39 cellular contexts compared by ENCODE assay signal in genomic region chr2:24957976-24958375, GRCh38.
"Had no signal": no experiment of that assay in that cellular context is flagged by ENCODE, and none has a peak within 500 bp of the region (broad histone marks: within the 10 kb centered on the region; RNA-seq: fewer than 3 reads in every experiment).

No MANE protein-coding gene starts in this region.

- ATAC-seq: activated CD4-positive, alpha-beta T cell treated with anti-CD3 and anti-CD28 coated beads for 36 hours; activated CD4-positive, CD25-positive, alpha-beta regulatory T cell treated with anti-CD3 and anti-CD28 coated beads, Interleukin-2, amount 50 U/mL, for 24 hours; activated CD8-positive, alpha-beta T cell treated with anti-CD3 and anti-CD28 coated beads for 36 hours; activated naive CD8-positive, alpha-beta T cell treated with anti-CD3 and anti-CD28 coated beads, Interleukin-2, amount 50 U/mL, for 24 hours; activated T-cell treated with anti-CD3 and anti-CD28 coated beads, Interleukin-2, amount 50 U/mL, for 4 hours; activated T-cell treated with anti-CD3 and anti-CD28 coated beads, Interleukin-2, amount 50 U/mL, for 72 hours; WTC11 had no signal

- H3K4me1 Mint-ChIP-seq: activated CD4-positive, alpha-beta T cell treated with anti-CD3 and anti-CD28 coated beads, Interleukin-2, amount 10 ng/mL, durations not matched to agents 7 days and 5 days; activated naive CD4-positive, alpha-beta T cell treated with anti-CD3 and anti-CD28 coated beads, Interleukin-2, amount 10 ng/mL, durations not matched to agents 7 days and 5 days; brain had no signal

- H3K27me3 ChIP-seq: ascending aorta, cardiac muscle cell had no signal

- DNase-seq: activated CD4-positive, alpha-beta memory T cell treated with anti-CD3 and anti-CD28 coated beads for 36 hours; activated CD4-positive, alpha-beta T cell treated with anti-CD3 and anti-CD28 coated beads for 1 hour; activated CD4-positive, alpha-beta T cell treated with anti-CD3 and anti-CD28 coated beads for 36 hours; activated CD4-positive, alpha-beta T cell treated with anti-CD3 and anti-CD28 coated beads for 48 hours; activated CD4-positive, alpha-beta T cell treated with anti-CD3 and anti-CD28 coated beads, Interleukin-2, amount 10 ng/mL, durations not matched to agents 7 days and 5 days; activated CD4-positive, CD25-positive, alpha-beta regulatory T cell; activated CD8-positive, alpha-beta memory T cell treated with anti-CD3 and anti-CD28 coated beads, Interleukin-2, amount 50 U/mL, for 4 hours; activated CD8-positive, alpha-beta T cell treated with anti-CD3 and anti-CD28 coated beads for 36 hours; activated effector memory CD4-positive, alpha-beta T cell treated with Interleukin-2 at 50 U/mL for 16 hours; activated gamma-delta T cell; activated naive CD4-positive, alpha-beta T cell treated with anti-CD3 and anti-CD28 coated beads, Interleukin-2, amount 10 ng/mL, durations not matched to agents 7 days and 5 days; activated naive CD4-positive, alpha-beta T cell treated with Interleukin-2 at 50 U/mL for 16 hours; activated naive CD8-positive, alpha-beta T cell treated with anti-CD3 and anti-CD28 coated beads, Interleukin-2, amount 10 ng/mL, durations not matched to agents 7 days and 5 days; activated naive CD8-positive, alpha-beta T cell treated with anti-CD3 and anti-CD28 coated beads, Interleukin-2, amount 50 U/mL, for 24 hours; activated T-cell treated with anti-CD3 and anti-CD28 coated beads for 4 hours; activated T-cell treated with anti-CD3 and anti-CD28 coated beads, Interleukin-2, amount 50 U/mL, for 1 hour; activated T-cell treated with anti-CD3 and anti-CD28 coated beads, Interleukin-2, amount 50 U/mL, for 4 hours; activated T-cell treated with anti-CD3 and anti-CD28 coated beads, Interleukin-2, amount 50 U/mL, for 72 hours; amygdala; anterior cingulate cortex; caudate nucleus; cerebellar nuclear complex; T-helper 2 cell; T-helper 9 cell; WERI-Rb-1 had no signal

- H3K4me3 ChIP-seq: ascending aorta, cardiac muscle cell had no signal

- H3K27me3 Mint-ChIP-seq: activated CD4-positive, alpha-beta memory T cell treated with anti-CD3 and anti-CD28 coated beads for 36 hours; activated CD4-positive, alpha-beta T cell treated with anti-CD3 and anti-CD28 coated beads for 36 hours; activated CD4-positive, alpha-beta T cell treated with anti-CD3 and anti-CD28 coated beads, Interleukin-2, amount 10 ng/mL, durations not matched to agents 7 days and 5 days; activated CD8-positive, alpha-beta T cell treated with anti-CD3 and anti-CD28 coated beads for 36 hours; activated naive CD4-positive, alpha-beta T cell treated with anti-CD3 and anti-CD28 coated beads, Interleukin-2, amount 10 ng/mL, durations not matched to agents 7 days and 5 days; activated naive CD4-positive, alpha-beta T cell treated with anti-CD3 and anti-CD28 coated beads, Interleukin-2, amount 50 U/mL, for 24 hours; activated naive CD8-positive, alpha-beta T cell; activated naive CD8-positive, alpha-beta T cell treated with anti-CD3 and anti-CD28 coated beads, Interleukin-2, amount 10 ng/mL, durations not matched to agents 7 days and 5 days; activated naive CD8-positive, alpha-beta T cell treated with anti-CD3 and anti-CD28 coated beads, Interleukin-2, amount 50 U/mL, for 24 hours; brain; central memory CD8-positive, alpha-beta T cell had no signal

- H3K27ac ChIP-seq: ascending aorta, cardiac muscle cell, WERI-Rb-1 had no signal

- H3K9me3 Mint-ChIP-seq: activated T-cell treated with anti-CD3 and anti-CD28 coated beads, Interleukin-2, amount 50 U/mL, for 72 hours had no signal

- FAIRE-seq: bronchial epithelial cell, TTC549 had no signal

- H3K4me3 Mint-ChIP-seq: activated CD4-positive, alpha-beta memory T cell treated with anti-CD3 and anti-CD28 coated beads for 36 hours; activated CD4-positive, alpha-beta T cell treated with anti-CD3 and anti-CD28 coated beads for 36 hours; activated CD4-positive, alpha-beta T cell treated with anti-CD3 and anti-CD28 coated beads, Interleukin-2, amount 10 ng/mL, durations not matched to agents 7 days and 5 days; activated CD8-positive, alpha-beta T cell treated with anti-CD3 and anti-CD28 coated beads for 36 hours; activated naive CD4-positive, alpha-beta T cell treated with anti-CD3 and anti-CD28 coated beads, Interleukin-2, amount 10 ng/mL, durations not matched to agents 7 days and 5 days; activated naive CD4-positive, alpha-beta T cell treated with anti-CD3 and anti-CD28 coated beads, Interleukin-2, amount 50 U/mL, for 24 hours; activated naive CD8-positive, alpha-beta T cell; activated naive CD8-positive, alpha-beta T cell treated with anti-CD3 and anti-CD28 coated beads, Interleukin-2, amount 10 ng/mL, durations not matched to agents 7 days and 5 days; activated naive CD8-positive, alpha-beta T cell treated with anti-CD3 and anti-CD28 coated beads, Interleukin-2, amount 50 U/mL, for 24 hours; activated T-cell treated with anti-CD3 and anti-CD28 coated beads, Interleukin-2, amount 50 U/mL, for 4 hours; activated T-cell treated with anti-CD3 and anti-CD28 coated beads, Interleukin-2, amount 50 U/mL, for 72 hours; activated T-helper 1 cell treated with anti-CD3 and anti-CD28 coated beads, Interleukin-12 subunit alpha, Interleukin-12 subunit beta, Interleukin-2, Interleukin-4 antibody, amounts not matched to agents 30 ng/mL and 10 ng/mL and 1 ng/mL, durations not matched to agents 14 hours and 24 hours and 36 hours; brain; central memory CD8-positive, alpha-beta T cell; T-helper 1 cell treated with Interleukin-12 subunit alpha and Interleukin-12 subunit beta and Interleukin-4 antibody, amounts not matched to agents 30 μg/mL and 1 μg/mL, for 36 hours; T-helper 2 cell treated with Interferon-gamma antibody and Interleukin-4, amounts not matched to agents 5 μg/mL and 100 μg/mL, for 36 hours; WTC11 had no signal

- H3K27ac Mint-ChIP-seq: activated CD4-positive, alpha-beta memory T cell treated with anti-CD3 and anti-CD28 coated beads for 36 hours; activated CD4-positive, alpha-beta T cell treated with anti-CD3 and anti-CD28 coated beads for 36 hours; activated CD4-positive, alpha-beta T cell treated with anti-CD3 and anti-CD28 coated beads, Interleukin-2, amount 10 ng/mL, durations not matched to agents 7 days and 5 days; activated CD8-positive, alpha-beta T cell treated with anti-CD3 and anti-CD28 coated beads for 36 hours; activated naive CD4-positive, alpha-beta T cell treated with anti-CD3 and anti-CD28 coated beads, Interleukin-2, amount 10 ng/mL, durations not matched to agents 7 days and 5 days; activated naive CD4-positive, alpha-beta T cell treated with anti-CD3 and anti-CD28 coated beads, Interleukin-2, amount 50 U/mL, for 24 hours; activated naive CD8-positive, alpha-beta T cell; activated naive CD8-positive, alpha-beta T cell treated with anti-CD3 and anti-CD28 coated beads, Interleukin-2, amount 10 ng/mL, durations not matched to agents 7 days and 5 days; activated naive CD8-positive, alpha-beta T cell treated with anti-CD3 and anti-CD28 coated beads, Interleukin-2, amount 50 U/mL, for 24 hours; activated T-cell treated with anti-CD3 and anti-CD28 coated beads, Interleukin-2, amount 50 U/mL, for 72 hours; activated T-helper 1 cell treated with anti-CD3 and anti-CD28 coated beads, Interleukin-12 subunit alpha, Interleukin-12 subunit beta, Interleukin-2, Interleukin-4 antibody, amounts not matched to agents 30 ng/mL and 10 ng/mL and 1 ng/mL, durations not matched to agents 14 hours and 24 hours and 36 hours; activated T-helper 2 cell treated with anti-CD3 and anti-CD28 coated beads, Interferon-gamma antibody, Interleukin-2, Interleukin-4, amounts not matched to agents 10 μg/mL and 5 μg/mL and 100 μg/mL, durations not matched to agents 14 hours and 24 hours and 36 hours; T-helper 1 cell treated with Interleukin-12 subunit alpha and Interleukin-12 subunit beta and Interleukin-4 antibody, amounts not matched to agents 30 μg/mL and 1 μg/mL, for 36 hours; T-helper 2 cell treated with Interferon-gamma antibody and Interleukin-4, amounts not matched to agents 5 μg/mL and 100 μg/mL, for 36 hours; WTC11 had no signal

- H3K4me1 ChIP-seq: ascending aorta had no signal
